ENCODE assay signal across 8 cellular contexts in the genomic region with DNA sequence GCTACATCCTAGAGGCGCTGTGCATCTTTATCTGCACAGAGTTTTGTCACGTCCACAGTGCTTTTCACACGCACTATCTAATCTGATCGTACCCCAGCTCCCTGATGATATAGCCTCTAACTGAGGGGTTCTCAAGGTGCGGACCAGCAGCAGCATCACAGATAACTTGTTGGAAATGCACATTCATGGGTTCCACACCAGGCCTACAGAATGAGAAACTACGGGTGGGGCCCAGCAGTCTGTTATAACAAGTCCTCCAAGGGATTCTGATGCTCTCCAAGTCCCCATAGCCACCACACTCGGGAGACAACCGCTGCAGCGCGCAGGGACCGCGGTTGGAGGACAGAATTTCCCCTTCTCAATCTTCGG. TPM values are rescaled to one million over a fixed set of nuclear protein-coding genes. Genes with fewer than 3 reads are reported as not detected.
A peak's percentile ranks its signal among the peaks of the same experiment; 100 is the strongest.
DNase-seq lines count a peak whose midpoint lies in the region; ATAC-seq, FAIRE-seq and TF ChIP-seq lines count a peak whose summit lies in the region.

No MANE protein-coding gene starts in this region.

- H3K79me2 ChIP-seq in astrocyte (ENCODE audit: insufficient read depth, low read length) (peaks cover 43% of the 10 kb centered on the region), HepG2 (ENCODE audit: insufficient read depth, low read length) (peaks cover 43% of the 10 kb centered on the region)

- H3K4me1 ChIP-seq in astrocyte (ENCODE audit: insufficient read depth, low read length) (peaks cover 19% of the 10 kb centered on the region), HepG2 (ENCODE audit: insufficient read depth, low read length) (peaks cover 52% of the 10 kb centered on the region), thyroid gland (peaks cover 19 to 23% of the 10 kb centered on the region in 2 donors)

- peak overlapping the region; percentile 67 for H2AFZ ChIP-seq in astrocyte (ENCODE audit: low read depth, low read length)
- peak overlapping the region; percentile 72 for H2AFZ ChIP-seq in HepG2 (ENCODE audit: low read length)

- H3K9me3 Mint-ChIP-seq in activated T-cell treated with anti-CD3 and anti-CD28 coated beads, Interleukin-2, amount 50 U/mL, for 24 hours, result no peaks in the 10 kb centered on the region
- peaks cover 1% of the 10 kb centered on the region for H3K9me3 Mint-ChIP-seq in astrocyte (ENCODE audit: unreplicated experiment)

- CTCF ChIA-PET in HepG2 (lab: Yijun Ruan, JAX; ENCODE audit: low intra/inter-chr PET ratio, low total read pairs), result interaction anchor here (3.9 kb wide), 1 partner anchor 98 kb away, joined by 27 read pairs; no protein-coding TSS in a partner anchor

- BruUV-seq in HepG2 (replicated peaks; lab: Mats Ljungman, UMichigan), result TSS peak; percentile 81

- no peak for DNase-seq in activated T-cell treated with anti-CD3 and anti-CD28 coated beads, Interleukin-2, amount 50 U/mL, for 24 hours
- no peak for DNase-seq in activated T-cell treated with anti-CD3 and anti-CD28 coated beads, Interleukin-2, amount 50 U/mL, for 48 hours
- DNase-seq in astrocyte (ENCODE audit: low read depth) (no peak), HepG2 (ENCODE audit: low spot score) (no peak), thyroid gland (no peak), NCI-H1105 treated with DMSO at 0.1 percent for 48 hours (lab: John Stamatoyannopoulos, UW) (no peak)
- no peak for DNase-seq in activated CD4-positive, alpha-beta T cell treated with anti-CD3 and anti-CD28 coated beads, Interleukin-2, amount 50 U/mL, for 4 hours

- peak overlapping the region; percentile 93 for H3K4me3 Mint-ChIP-seq in activated T-cell treated with anti-CD3 and anti-CD28 coated beads, Interleukin-2, amount 50 U/mL, for 24 hours
- H3K4me3 Mint-ChIP-seq in astrocyte (ENCODE audit: unreplicated experiment), result peak overlapping the region; percentile 69

- TF ChIP-seq POLR2A in HepG2 (IDR thresholded peaks at IDR 0.05; ENCODE audit: insufficient read depth in 1 of 2, low read depth in 2 of 2, low read length in 2 of 2) (peak in 1 of 2 experiments; percentile 64; a peak in 2 of 4 replicates), thyroid gland (IDR thresholded peaks at IDR 0.05) (no peak)

- H3K4me3 ChIP-seq in astrocyte (ENCODE audit: insufficient read depth, low read depth, low read length) (peak overlapping the region; percentile 59), HepG2 (replicated peaks in 1 of 3; ENCODE audit: insufficient read depth in 1 of 3, low read depth in 2 of 3, low read length in 3 of 3) (peak overlapping the region; percentile 89 to 99 (median 92)), thyroid gland (replicated peaks in 1 of 3) (peak overlapping the region in 1 of 3 donors; percentile 92)

- POLR2A ChIA-PET in HepG2 (lab: Yijun Ruan, JAX), result interaction anchor here (0.7 to 2.5 kb wide), 16 partner anchors 11 to 422 kb away, joined by 3 to 25 read pairs (median 4); a partner anchor contains a TSS

- H3K27me3 ChIP-seq in astrocyte (ENCODE audit: insufficient read depth, low read length) (no peaks in the 10 kb centered on the region), HepG2 (ENCODE audit: control insufficient read depth in 1 of 2, insufficient read depth in 2 of 2, low read length in 2 of 2) (no peaks in the 10 kb centered on the region; a peak in 1 of 5 replicates), thyroid gland (no peaks in the 10 kb centered on the region)

- H4K20me1 ChIP-seq in astrocyte (ENCODE audit: insufficient read depth, low read length) (peaks cover 35% of the 10 kb centered on the region), HepG2 (ENCODE audit: insufficient read depth, low read length) (peaks cover 21% of the 10 kb centered on the region)

- peak; percentile 8 for ATAC-seq in HepG2
- no peak for ATAC-seq in HG02885 (IDR thresholded peaks at IDR 0.05; ENCODE audit: poor library complexity, unreplicated experiment)

- peaks cover 24% of the 10 kb centered on the region for H3K36me3 ChIP-seq in astrocyte (ENCODE audit: insufficient read depth, low read length)
- H3K36me3 ChIP-seq in HepG2 (replicated peaks in 1 of 2; ENCODE audit: control insufficient read depth in 1 of 2, insufficient read depth in 2 of 2, low read length in 2 of 2), result peaks cover 7 to 24% of the 10 kb centered on the region in 2 experiments
- peaks cover under 1 to 5% of the 10 kb centered on the region in 2 donors for H3K36me3 ChIP-seq in thyroid gland

- in situ Hi-C loops in HepG2 (cut with HindIII; ENCODE audit: extremely low pct_ligation_motif_present, low pct_unique_long_range_greater_than_20kb), result loop anchor here (5.0 to 25.0 kb wide), 3 partner anchors 69 to 849 kb away; a partner anchor contains a TSS

- H3K27ac ChIP-seq in astrocyte (ENCODE audit: low read depth, low read length) (peak overlapping the region; percentile 99), HepG2 (ENCODE audit: extremely low read length, insufficient read depth, low read length) (peak overlapping the region; percentile 95), thyroid gland (peak overlapping the region; percentile 92 to 97 (median 97))

- TF ChIP-seq CTCF in astrocyte (IDR thresholded peaks at IDR 0.05; ENCODE audit: insufficient read depth, low read depth, low read length) (no peak), HepG2 (CRISPR knock-in tag; IDR thresholded peaks at IDR 0.05) (no peak), thyroid gland (IDR thresholded peaks at IDR 0.05) (no peak)

- intact Hi-C loops in HepG2 (cut with micrococcal nuclease; ENCODE audit: unreplicated experiment) (loop anchor here (1.0 to 5.0 kb wide), 5 partner anchors 54 to 234 kb away; a partner anchor contains a TSS), thyroid gland (cut with DNase I) (loop anchor here (5.0 kb wide), 2 partner anchors 51 to 99 kb away; a partner anchor contains a TSS)

- 0 out of 2 replicates have a peak, but pooled peaks have one; percentile 6 for TF ChIP-seq RAD21 in HepG2 (CRISPR knock-in tag; IDR thresholded peaks at IDR 0.05)

- H3K4me1 Mint-ChIP-seq in activated T-cell treated with anti-CD3 and anti-CD28 coated beads, Interleukin-2, amount 50 U/mL, for 24 hours (ENCODE audit: low read depth), result peaks cover 49% of the 10 kb centered on the region
- H3K4me1 Mint-ChIP-seq in astrocyte (ENCODE audit: low read depth, unreplicated experiment), result peaks cover 21% of the 10 kb centered on the region

- no peaks in the 10 kb centered on the region for H3K27me3 Mint-ChIP-seq in activated T-cell treated with anti-CD3 and anti-CD28 coated beads, Interleukin-2, amount 50 U/mL, for 24 hours
- H3K27me3 Mint-ChIP-seq in astrocyte (ENCODE audit: low read depth, unreplicated experiment), result no peaks in the 10 kb centered on the region

- peaks cover 41% of the 10 kb centered on the region for H3K36me3 Mint-ChIP-seq in activated T-cell treated with anti-CD3 and anti-CD28 coated beads, Interleukin-2, amount 50 U/mL, for 24 hours (ENCODE audit: low read depth)
- peaks cover 2% of the 10 kb centered on the region for H3K36me3 Mint-ChIP-seq in astrocyte (ENCODE audit: low read depth, unreplicated experiment)

- TF ChIP-seq EP300 in HepG2 (IDR thresholded peaks at IDR 0.05; ENCODE audit: low read depth in 2 of 2, low read length in 2 of 2) (no peak), HepG2 (CRISPR knock-in tag; IDR thresholded peaks at IDR 0.05; ENCODE audit: borderline replicate concordance) (no peak)

- H3K4me2 ChIP-seq in astrocyte (ENCODE audit: low read length) (peak overlapping the region; percentile 87), HepG2 (ENCODE audit: low read depth, low read length) (peak overlapping the region; percentile 98)

- WGBS in HepG2 (ENCODE audit: low lambda C conversion rate), result 0% methylated on average over 13 of the region's 13 CpGs
- 12 to 39% methylated on average over 6 to 13 of the region's 13 CpGs for WGBS in thyroid gland, 2 donors

- H3K9me3 ChIP-seq in astrocyte (ENCODE audit: insufficient read depth, low read depth, low read length) (no peaks in the 10 kb centered on the region), HepG2 (ENCODE audit: low read length) (no peaks in the 10 kb centered on the region), thyroid gland (no peaks in the 10 kb centered on the region)

- peak overlapping the region; percentile 94 for H3K9ac ChIP-seq in astrocyte (ENCODE audit: low read length)
- peak overlapping the region; percentile 66 for H3K9ac ChIP-seq in HepG2 (ENCODE audit: insufficient read depth, low read depth, low read length)

- FAIRE-seq in astrocyte (lab: Jason Lieb, UNC) (no peak), HepG2 (lab: Jason Lieb, UNC) (no peak)

- H3K27ac Mint-ChIP-seq in activated T-cell treated with anti-CD3 and anti-CD28 coated beads, Interleukin-2, amount 50 U/mL, for 24 hours, result peak overlapping the region; percentile 99
- H3K27ac Mint-ChIP-seq in astrocyte (ENCODE audit: unreplicated experiment), result peak overlapping the region; percentile 79

RNA-seq across cellular contexts. Expression of a gene that starts 0.8 kb away (rescaled TPM):
- 311 and 322 TPM in 2 replicates for total RNA-seq in astrocyte
- total RNA-seq in HepG2 (2016; rRNA removed; fragmentation: Illumina TruSeq; extraction: Trizol), result 384 and 709 TPM in 2 replicates
- total RNA-seq in HepG2 (2016; cell fraction: cytosol; rRNA removed; fragmentation: Illumina TruSeq; extraction: Trizol; ENCODE audit: low read depth), result 49.4 and 52.0 TPM in 2 replicates
- total RNA-seq in HepG2 (2016; cell fraction: insoluble cytoplasmic fraction; rRNA removed; fragmentation: Illumina TruSeq; extraction: Trizol), result 384 and 712 TPM in 2 replicates
- total RNA-seq in HepG2 (2016; cell fraction: membrane; rRNA removed; fragmentation: Illumina TruSeq; extraction: Trizol), result 128 and 149 TPM in 2 replicates
- total RNA-seq in HepG2 (2016; cell fraction: nucleus; rRNA removed; fragmentation: Illumina TruSeq; extraction: Trizol), result 204 and 212 TPM in 2 replicates
- 102 and 106 TPM in 2 replicates for polyA plus RNA-seq in HepG2 (2011; rRNA removed)
- polyA plus RNA-seq in HepG2 (2011; cell fraction: cytosol; rRNA removed), result 66.0 and 86.9 TPM in 2 replicates
- 34.9 and 38.3 TPM in 2 replicates for polyA plus RNA-seq in HepG2 (2011; cell fraction: nucleus; rRNA removed)
- 149 and 200 TPM in 2 replicates for polyA plus RNA-seq in HepG2 (2012)
- polyA plus RNA-seq in HepG2 (2016; cell fraction: cytosol; fragmentation: Illumina TruSeq; extraction: Trizol; ENCODE audit: low read depth), result 39.8 and 47.1 TPM in 2 replicates
- polyA plus RNA-seq in HepG2 (2016; cell fraction: insoluble cytoplasmic fraction; fragmentation: Illumina TruSeq; extraction: Trizol; ENCODE audit: low read depth), result 442 and 506 TPM in 2 replicates
- polyA plus RNA-seq in HepG2 (2016; cell fraction: membrane; fragmentation: Illumina TruSeq; extraction: Trizol; ENCODE audit: low read depth), result 90.4 and 101 TPM in 2 replicates
- 131 and 143 TPM in 2 replicates for polyA plus RNA-seq in HepG2 (2016; cell fraction: nucleus; fragmentation: Illumina TruSeq; extraction: Trizol; ENCODE audit: insufficient read depth, low read depth)
- 198 and 668 TPM in 2 replicates for polyA minus RNA-seq in HepG2 (2011; rRNA and poly(A)+ RNA removed; ENCODE audit: low replicate concordance)
- polyA minus RNA-seq in HepG2 (2011; cell fraction: cytosol; rRNA and poly(A)+ RNA removed), result 190 and 223 TPM in 2 replicates
- 207 and 220 TPM in 2 replicates for polyA minus RNA-seq in HepG2 (2011; cell fraction: nucleus; rRNA and poly(A)+ RNA removed)
- total RNA-seq in thyroid gland, result 100 to 1,000 TPM; 136 to 192 (median 144) TPM

RNA-seq across cellular contexts. Expression of a gene that starts 53.5 kb away (rescaled TPM):
- total RNA-seq in astrocyte (46.2 and 48.9 TPM in 2 replicates), HepG2 (2016; rRNA removed; fragmentation: Illumina TruSeq; extraction: Trizol) (35.2 and 66.6 TPM in 2 replicates), thyroid gland (100 to 1,000 TPM; 102 to 262 (median 191) TPM)
- 24.5 and 24.8 TPM in 2 replicates for total RNA-seq in HepG2 (2016; cell fraction: cytosol; rRNA removed; fragmentation: Illumina TruSeq; extraction: Trizol; ENCODE audit: low read depth)
- 38.2 and 62.5 TPM in 2 replicates for total RNA-seq in HepG2 (2016; cell fraction: insoluble cytoplasmic fraction; rRNA removed; fragmentation: Illumina TruSeq; extraction: Trizol)
- 27.1 and 28.3 TPM in 2 replicates for total RNA-seq in HepG2 (2016; cell fraction: membrane; rRNA removed; fragmentation: Illumina TruSeq; extraction: Trizol)
- 117 and 137 TPM in 2 replicates for total RNA-seq in HepG2 (2016; cell fraction: nucleus; rRNA removed; fragmentation: Illumina TruSeq; extraction: Trizol)
- 82.4 and 101 TPM in 2 replicates for polyA plus RNA-seq in HepG2 (2011; rRNA removed)
- 18.7 and 25.0 TPM in 2 replicates for polyA plus RNA-seq in HepG2 (2011; cell fraction: cytosol; rRNA removed)
- 155 and 182 TPM in 2 replicates for polyA plus RNA-seq in HepG2 (2011; cell fraction: nucleus; rRNA removed)
- polyA plus RNA-seq in HepG2 (2012), result 136 and 141 TPM in 2 replicates
- polyA plus RNA-seq in HepG2 (2016; cell fraction: cytosol; fragmentation: Illumina TruSeq; extraction: Trizol; ENCODE audit: low read depth), result 8.7 and 11.4 TPM in 2 replicates
- polyA plus RNA-seq in HepG2 (2016; cell fraction: insoluble cytoplasmic fraction; fragmentation: Illumina TruSeq; extraction: Trizol; ENCODE audit: low read depth), result 24.0 and 27.5 TPM in 2 replicates
- 9.9 and 12.7 TPM in 2 replicates for polyA plus RNA-seq in HepG2 (2016; cell fraction: membrane; fragmentation: Illumina TruSeq; extraction: Trizol; ENCODE audit: low read depth)
- 168 and 170 TPM in 2 replicates for polyA plus RNA-seq in HepG2 (2016; cell fraction: nucleus; fragmentation: Illumina TruSeq; extraction: Trizol; ENCODE audit: insufficient read depth, low read depth)
- polyA minus RNA-seq in HepG2 (2011; rRNA and poly(A)+ RNA removed; ENCODE audit: low replicate concordance), result 12.6 and 13.7 TPM in 2 replicates
- polyA minus RNA-seq in HepG2 (2011; cell fraction: cytosol; rRNA and poly(A)+ RNA removed), result 20.6 and 23.8 TPM in 2 replicates
- polyA minus RNA-seq in HepG2 (2011; cell fraction: nucleus; rRNA and poly(A)+ RNA removed), result 238 and 270 TPM in 2 replicates
